In genomic region chr13:21909331-21909730, GRCh38 we compare ENCODE assay signal across 20 cellular contexts.
"Had no signal": no experiment of that assay in that cellular context is flagged by ENCODE, and none has a peak within 500 bp of the region (broad histone marks: within the 10 kb centered on the region; RNA-seq: fewer than 3 reads in every experiment).

No MANE protein-coding gene starts in this region.

- H3K27me3 ChIP-seq: colonic mucosa, esophagus squamous epithelium, tibial artery, vagina had no signal

- DNase-seq: activated CD4-positive, alpha-beta memory T cell treated with anti-CD3 and anti-CD28 coated beads, Interleukin-2, amount 10 ng/mL, durations not matched to agents 7 days and 5 days; activated CD4-positive, alpha-beta T cell treated with anti-CD3 and anti-CD28 coated beads for 36 hours; activated gamma-delta T cell; activated T-cell treated with anti-CD3 and anti-CD28 coated beads, Interleukin-2, amount 50 U/mL, for 4 hours; amniotic stem cell; central memory CD4-positive, alpha-beta T cell; colonic mucosa; esophagus squamous epithelium; glutamatergic neuron; hypothalamus; left cardiac atrium; lower lobe of right lung; naive B cell; posterior cingulate gyrus; stimulated activated CD4-positive, alpha-beta T cell treated with anti-CD3 and anti-CD28 coated beads, Interleukin-15, amount 100 ng/mL, for 24 hours; stimulated activated CD4-positive, alpha-beta T cell treated with anti-CD3 and anti-CD28 coated beads, Interleukin-4, amount 100 ng/mL, for 1 hour; stimulated activated naive CD4-positive, alpha-beta T cell; tibial artery had no signal

- H3K36me3 ChIP-seq: colonic mucosa, esophagus squamous epithelium, lower lobe of right lung, tibial artery, vagina had no signal

- ATAC-seq: activated CD4-positive, alpha-beta T cell treated with anti-CD3 and anti-CD28 coated beads for 36 hours; activated T-cell treated with anti-CD3 and anti-CD28 coated beads, Interleukin-2, amount 50 U/mL, for 4 hours; lower lobe of right lung had no signal

- H3K4me3 ChIP-seq: colonic mucosa, esophagus squamous epithelium, lower lobe of right lung, skin epidermis, tibial artery, vagina had no signal

- H3K9me3 ChIP-seq: colonic mucosa, esophagus squamous epithelium, lower lobe of right lung, tibial artery, vagina had no signal

- H3K27ac ChIP-seq: colonic mucosa, esophagus squamous epithelium, lower lobe of right lung, skin epidermis, tibial artery, vagina had no signal
